ENCODE assay signal across 14 cellular contexts in genomic region chr3:129673897-129674797, GRCh38.
DNase-seq lines count a peak whose midpoint lies in the region; ATAC-seq and TF ChIP-seq lines count a peak whose summit lies in the region.
"Had no signal": no experiment of that assay in that cellular context is flagged by ENCODE, and none has a peak within 500 bp of the region (broad histone marks: within the 10 kb centered on the region; RNA-seq: fewer than 3 reads in every experiment).

No MANE protein-coding gene starts in this region.

- H3K4me3 ChIP-seq in GM23338 (no peak overlapping the region), Peyer's patch (peak overlapping the region in 1 of 4 donors; percentile 11), suprapubic skin (no peak overlapping the region)
- H3K4me3 ChIP-seq: BLaER1 treated with 17β-estradiol and CSF1 and Interleukin-3, amounts not matched to agents 10 nM and 100 nM had no signal

- DNase-seq in GM23338 (ENCODE audit: low spot score) (no peak), Peyer's patch (no peak), left lobe of liver (ENCODE audit: low spot score) (no peak), NCI-H748 treated with DMSO at 0.1 percent for 48 hours (lab: John Stamatoyannopoulos, UW) (no peak), suprapubic skin (ENCODE audit: low spot score in 2 of 2) (no peak)
- no peak for DNase-seq in activated T-helper 1 cell treated with anti-CD3 and anti-CD28 coated beads, Interleukin-12 subunit alpha, Interleukin-12 subunit beta, Interleukin-2, Interleukin-4 antibody, amounts not matched to agents 30 ng/mL and 10 ng/mL and 1 ng/mL, durations not matched to agents 14 hours and 24 hours and 36 hours (ENCODE audit: low spot score)
- DNase-seq: activated CD4-positive, alpha-beta T cell treated with anti-CD3 and anti-CD28 coated beads, Interleukin-2, amount 10 ng/mL, durations not matched to agents 7 days and 5 days; activated T-cell treated with anti-CD3 and anti-CD28 coated beads, Interleukin-2, amount 50 U/mL, for 24 hours; mesendoderm; NCI-H187 treated with DMSO at 0.1 percent for 48 hours; Right ventricle myocardium superior; T-helper 9 cell had no signal

- H3F3A ChIP-seq in GM23338 (replicated peaks; ENCODE audit: low read depth): no peaks in the 10 kb centered on the region

- H2AFZ ChIP-seq in GM23338: no peak overlapping the region

- H3K9me2 ChIP-seq in GM23338 (ENCODE audit: insufficient read depth): no peaks in the 10 kb centered on the region

- H3K79me2 ChIP-seq in GM23338 (replicated peaks; ENCODE audit: insufficient read depth): peaks cover 6% of the 10 kb centered on the region

- TF ChIP-seq POLR2A in Peyer's patch (IDR thresholded peaks at IDR 0.05) (no peak), suprapubic skin (IDR thresholded peaks at IDR 0.05) (no peak)

- WGBS in suprapubic skin: 54% methylated on average over 5 of the region's 5 CpGs

- no peak overlapping the region for H3K4me2 ChIP-seq in GM23338

- H3K9me3 Mint-ChIP-seq in GM23338: no peaks in the 10 kb centered on the region
- H3K9me3 Mint-ChIP-seq in stimulated activated memory B cell treated with anti-CD40 and anti-IgM and Interleukin-4, amounts not matched to agents 10 μg/mL and 1 μg/mL and 100 μg/mL, for 72 hours: no peaks in the 10 kb centered on the region
- no peaks in the 10 kb centered on the region for H3K9me3 Mint-ChIP-seq in activated T-helper 1 cell treated with anti-CD3 and anti-CD28 coated beads, Interleukin-12 subunit alpha, Interleukin-12 subunit beta, Interleukin-2, Interleukin-4 antibody, amounts not matched to agents 30 ng/mL and 10 ng/mL and 1 ng/mL, durations not matched to agents 14 hours and 24 hours and 36 hours
- H3K9me3 Mint-ChIP-seq: activated CD4-positive, alpha-beta T cell treated with anti-CD3 and anti-CD28 coated beads, Interleukin-2, amount 10 ng/mL, durations not matched to agents 7 days and 5 days; activated T-cell treated with anti-CD3 and anti-CD28 coated beads, Interleukin-2, amount 50 U/mL, for 24 hours had no signal

- no peaks in the 10 kb centered on the region for H3K9me3 ChIP-seq in Peyer's patch
- no peaks in the 10 kb centered on the region for H3K9me3 ChIP-seq in suprapubic skin
- H3K9me3 ChIP-seq: BLaER1 treated with 17β-estradiol and CSF1 and Interleukin-3, amounts not matched to agents 10 nM and 100 nM had no signal

- intact Hi-C loops in activated T-helper 1 cell treated with anti-CD3 and anti-CD28 coated beads, Interleukin-12 subunit alpha, Interleukin-12 subunit beta, Interleukin-2, Interleukin-4 antibody, amounts not matched to agents 30 ng/mL and 10 ng/mL and 1 ng/mL, durations not matched to agents 14 hours and 24 hours and 36 hours (cut with micrococcal nuclease): no loop called here

- peaks cover 5% of the 10 kb centered on the region; the same call in 1 of the 3 replicates for H3K4me1 Mint-ChIP-seq in GM23338
- H3K4me1 Mint-ChIP-seq in stimulated activated memory B cell treated with anti-CD40 and anti-IgM and Interleukin-4, amounts not matched to agents 10 μg/mL and 1 μg/mL and 100 μg/mL, for 72 hours: peaks cover 23% of the 10 kb centered on the region
- H3K4me1 Mint-ChIP-seq in activated T-helper 1 cell treated with anti-CD3 and anti-CD28 coated beads, Interleukin-12 subunit alpha, Interleukin-12 subunit beta, Interleukin-2, Interleukin-4 antibody, amounts not matched to agents 30 ng/mL and 10 ng/mL and 1 ng/mL, durations not matched to agents 14 hours and 24 hours and 36 hours (ENCODE audit: low read depth): no peaks in the 10 kb centered on the region
- H3K4me1 Mint-ChIP-seq: activated CD4-positive, alpha-beta T cell treated with anti-CD3 and anti-CD28 coated beads, Interleukin-2, amount 10 ng/mL, durations not matched to agents 7 days and 5 days had no signal

- H3K36me3 Mint-ChIP-seq in GM23338 (ENCODE audit: low read depth): peaks cover 10% of the 10 kb centered on the region
- peaks cover 12% of the 10 kb centered on the region for H3K36me3 Mint-ChIP-seq in stimulated activated memory B cell treated with anti-CD40 and anti-IgM and Interleukin-4, amounts not matched to agents 10 μg/mL and 1 μg/mL and 100 μg/mL, for 72 hours
- peaks cover 8% of the 10 kb centered on the region for H3K36me3 Mint-ChIP-seq in activated T-helper 1 cell treated with anti-CD3 and anti-CD28 coated beads, Interleukin-12 subunit alpha, Interleukin-12 subunit beta, Interleukin-2, Interleukin-4 antibody, amounts not matched to agents 30 ng/mL and 10 ng/mL and 1 ng/mL, durations not matched to agents 14 hours and 24 hours and 36 hours (ENCODE audit: low read depth)

- H3K4me1 ChIP-seq in GM23338 (ENCODE audit: insufficient read depth) (no peaks in the 10 kb centered on the region; the same call in 1 of the 2 replicates), Peyer's patch (peaks cover 0 to 7% (median 0%) of the 10 kb centered on the region in 4 donors), suprapubic skin (peaks cover 12% of the 10 kb centered on the region)

- H3K27ac ChIP-seq in GM23338 (ENCODE audit: low read depth): peak overlapping the region; percentile 79; the same call in 1 of the 2 replicates
- peak overlapping the region in 3 of 4 donors; percentile 15 to 56 (median 40) for H3K27ac ChIP-seq in Peyer's patch
- no peak overlapping the region for H3K27ac ChIP-seq in suprapubic skin
- H3K27ac ChIP-seq: BLaER1 treated with 17β-estradiol and CSF1 and Interleukin-3, amounts not matched to agents 10 nM and 100 nM had no signal

- no peak overlapping the region for H3K4me3 Mint-ChIP-seq in GM23338
- no peak overlapping the region for H3K4me3 Mint-ChIP-seq in stimulated activated memory B cell treated with anti-CD40 and anti-IgM and Interleukin-4, amounts not matched to agents 10 μg/mL and 1 μg/mL and 100 μg/mL, for 72 hours
- H3K4me3 Mint-ChIP-seq in activated T-helper 1 cell treated with anti-CD3 and anti-CD28 coated beads, Interleukin-12 subunit alpha, Interleukin-12 subunit beta, Interleukin-2, Interleukin-4 antibody, amounts not matched to agents 30 ng/mL and 10 ng/mL and 1 ng/mL, durations not matched to agents 14 hours and 24 hours and 36 hours: no peak overlapping the region
- H3K4me3 Mint-ChIP-seq: activated CD4-positive, alpha-beta T cell treated with anti-CD3 and anti-CD28 coated beads, Interleukin-2, amount 10 ng/mL, durations not matched to agents 7 days and 5 days; activated T-cell treated with anti-CD3 and anti-CD28 coated beads, Interleukin-2, amount 50 U/mL, for 24 hours had no signal

- TF ChIP-seq EP300 in suprapubic skin (IDR thresholded peaks at IDR 0.05): no peak

- H3K27me3 Mint-ChIP-seq in GM23338 (ENCODE audit: insufficient read depth, low read depth, poor library complexity): peaks cover 4% of the 10 kb centered on the region
- no peaks in the 10 kb centered on the region for H3K27me3 Mint-ChIP-seq in stimulated activated memory B cell treated with anti-CD40 and anti-IgM and Interleukin-4, amounts not matched to agents 10 μg/mL and 1 μg/mL and 100 μg/mL, for 72 hours
- H3K27me3 Mint-ChIP-seq in activated T-helper 1 cell treated with anti-CD3 and anti-CD28 coated beads, Interleukin-12 subunit alpha, Interleukin-12 subunit beta, Interleukin-2, Interleukin-4 antibody, amounts not matched to agents 30 ng/mL and 10 ng/mL and 1 ng/mL, durations not matched to agents 14 hours and 24 hours and 36 hours (ENCODE audit: insufficient read depth): peaks cover 1% of the 10 kb centered on the region
- H3K27me3 Mint-ChIP-seq: activated CD4-positive, alpha-beta T cell treated with anti-CD3 and anti-CD28 coated beads, Interleukin-2, amount 10 ng/mL, durations not matched to agents 7 days and 5 days; activated T-cell treated with anti-CD3 and anti-CD28 coated beads, Interleukin-2, amount 50 U/mL, for 24 hours had no signal

- no peaks in the 10 kb centered on the region for H3K36me3 ChIP-seq in GM23338 (ENCODE audit: insufficient read depth)
- peaks cover 0 to 14% (median 0%) of the 10 kb centered on the region in 3 donors for H3K36me3 ChIP-seq in Peyer's patch
- H3K36me3 ChIP-seq in suprapubic skin: peaks cover 13% of the 10 kb centered on the region

- TF ChIP-seq CTCF in GM23338 (conservative IDR thresholded peaks at IDR 0.05; ENCODE audit: low read depth in 2 of 2) (no peak), Peyer's patch (IDR thresholded peaks at IDR 0.05) (no peak), suprapubic skin (IDR thresholded peaks at IDR 0.05) (no peak)

- ATAC-seq in GM23338 (no peak; the same call in 2 of the 3 replicates), left lobe of liver (peak; percentile 83)
- no peak for ATAC-seq in stimulated activated memory B cell treated with anti-CD40 and anti-IgM and Interleukin-4, amounts not matched to agents 10 μg/mL and 1 μg/mL and 100 μg/mL, for 72 hours

- no peaks in the 10 kb centered on the region for H4K20me1 ChIP-seq in GM23338 (replicated peaks; ENCODE audit: insufficient read depth)

- H3K27me3 ChIP-seq in GM23338 (ENCODE audit: insufficient read depth): no peaks in the 10 kb centered on the region
- no peaks in the 10 kb centered on the region for H3K27me3 ChIP-seq in Peyer's patch
- no peaks in the 10 kb centered on the region for H3K27me3 ChIP-seq in suprapubic skin
- H3K27me3 ChIP-seq: BLaER1 treated with 17β-estradiol and CSF1 and Interleukin-3, amounts not matched to agents 10 nM and 100 nM had no signal

- H3K27ac Mint-ChIP-seq in GM23338: peak overlapping the region; percentile 19
- peak overlapping the region; percentile 2 for H3K27ac Mint-ChIP-seq in stimulated activated memory B cell treated with anti-CD40 and anti-IgM and Interleukin-4, amounts not matched to agents 10 μg/mL and 1 μg/mL and 100 μg/mL, for 72 hours
- no peak overlapping the region for H3K27ac Mint-ChIP-seq in activated T-helper 1 cell treated with anti-CD3 and anti-CD28 coated beads, Interleukin-12 subunit alpha, Interleukin-12 subunit beta, Interleukin-2, Interleukin-4 antibody, amounts not matched to agents 30 ng/mL and 10 ng/mL and 1 ng/mL, durations not matched to agents 14 hours and 24 hours and 36 hours
- H3K27ac Mint-ChIP-seq: activated CD4-positive, alpha-beta T cell treated with anti-CD3 and anti-CD28 coated beads, Interleukin-2, amount 10 ng/mL, durations not matched to agents 7 days and 5 days; activated T-cell treated with anti-CD3 and anti-CD28 coated beads, Interleukin-2, amount 50 U/mL, for 24 hours had no signal

TF ChIP-seq in GM23338, 12 proteins besides CTCF, POLR2A, EP300 and RAD21 (continues in another document):
- no peak for TF ChIP-seq EZH2phosphoT487 (IDR thresholded peaks at IDR 0.05; ENCODE audit: unreplicated experiment)
- no peak for TF ChIP-seq ZNF331 (CRISPR knock-in tag; IDR thresholded peaks at IDR 0.05; ENCODE audit: low read depth)
- TF ChIP-seq EZH2 (IDR thresholded peaks at IDR 0.05; ENCODE audit: low read depth, unreplicated experiment): no peak
- no peak for TF ChIP-seq NANOG (IDR thresholded peaks at IDR 0.05; ENCODE audit: borderline replicate concordance)
